19 cellular contexts compared by ENCODE assay signal in genomic region chr9:96514825-96515218, GRCh38.
DNase-seq lines count a peak whose midpoint lies in the region; ATAC-seq and TF ChIP-seq lines count a peak whose summit lies in the region.
"Had no signal": no experiment of that assay in that cellular context is flagged by ENCODE, and none has a peak within 500 bp of the region (broad histone marks: within the 10 kb centered on the region; RNA-seq: fewer than 3 reads in every experiment).

No MANE protein-coding gene starts in this region.

- H3K27ac ChIP-seq in GM23248 = peak overlapping the region; percentile 95
- peak overlapping the region; percentile 46 for H3K27ac ChIP-seq in brain microvascular endothelial cell
- peak overlapping the region; percentile 3 to 66 for H3K27ac ChIP-seq in left lung
- peak overlapping the region; percentile 79 for H3K27ac ChIP-seq in suprapubic skin

- CTCF ChIA-PET in activated CD4-positive, alpha-beta memory T cell treated with anti-CD3 and anti-CD28 coated beads, Interleukin-2, amount 10 ng/mL, durations not matched to agents 7 days and 5 days (lab: Charles Lee) = interaction anchor here (1.4 kb wide), 1 partner anchor 73 kb away, joined by 3 read pairs; no protein-coding TSS in a partner anchor

- peak overlapping the region; percentile 60 for H3K4me3 ChIP-seq in GM23248
- H3K4me3 ChIP-seq in brain microvascular endothelial cell (ENCODE audit: low read depth, low read length) = no peak overlapping the region
- no peak overlapping the region for H3K4me3 ChIP-seq in left lung
- H3K4me3 ChIP-seq in suprapubic skin = no peak overlapping the region
- H3K4me3 ChIP-seq: lung had no signal

- H4K20me1 ChIP-seq in GM23248 (ENCODE audit: insufficient read depth) = no peaks in the 10 kb centered on the region

- no peaks in the 10 kb centered on the region for H3K9me2 ChIP-seq in GM23248 (ENCODE audit: insufficient read depth)

- ATAC-seq in left lung (peak; percentile 26), HG02852 (IDR thresholded peaks at IDR 0.05; ENCODE audit: unreplicated experiment) (no peak)

- POLR2A ChIA-PET in activated CD4-positive, alpha-beta memory T cell treated with anti-CD3 and anti-CD28 coated beads, Interleukin-2, amount 10 ng/mL, durations not matched to agents 7 days and 5 days (lab: Charles Lee) = interaction anchor here (1.1 kb wide), 1 partner anchor 9 kb away, joined by 3 read pairs; no protein-coding TSS in a partner anchor

- no peak overlapping the region for H3K27ac Mint-ChIP-seq in activated CD4-positive, alpha-beta memory T cell treated with anti-CD3 and anti-CD28 coated beads, Interleukin-2, amount 10 ng/mL, durations not matched to agents 7 days and 5 days
- H3K27ac Mint-ChIP-seq: activated T-helper 1 cell treated with anti-CD3 and anti-CD28 coated beads, Interleukin-12 subunit alpha, Interleukin-12 subunit beta, Interleukin-2, Interleukin-4 antibody, amounts not matched to agents 30 ng/mL and 10 ng/mL and 1 ng/mL, durations not matched to agents 14 hours and 24 hours and 36 hours; B cell had no signal

- H3K4me3 Mint-ChIP-seq in activated CD4-positive, alpha-beta memory T cell treated with anti-CD3 and anti-CD28 coated beads, Interleukin-2, amount 10 ng/mL, durations not matched to agents 7 days and 5 days = no peak overlapping the region
- H3K4me3 Mint-ChIP-seq: activated T-helper 1 cell treated with anti-CD3 and anti-CD28 coated beads, Interleukin-12 subunit alpha, Interleukin-12 subunit beta, Interleukin-2, Interleukin-4 antibody, amounts not matched to agents 30 ng/mL and 10 ng/mL and 1 ng/mL, durations not matched to agents 14 hours and 24 hours and 36 hours; B cell; neural crest cell had no signal

- H3K27me3 Mint-ChIP-seq in activated CD4-positive, alpha-beta memory T cell treated with anti-CD3 and anti-CD28 coated beads, Interleukin-2, amount 10 ng/mL, durations not matched to agents 7 days and 5 days = no peaks in the 10 kb centered on the region
- H3K27me3 Mint-ChIP-seq: B cell had no signal

- WGBS in GM23248 (ENCODE audit: low coverage in 1 of 2, low lambda C conversion rate in 2 of 2, missing lambda C conversion rate in 2 of 2), 2 experiments = 1 to 3% methylated on average over 4 of the region's 4 CpGs
- WGBS in suprapubic skin = 56% methylated on average over 4 of the region's 4 CpGs

- peak overlapping the region; percentile 54 for H2AFZ ChIP-seq in GM23248

- no peaks in the 10 kb centered on the region for H3K36me3 ChIP-seq in GM23248 (ENCODE audit: low read depth)
- no peaks in the 10 kb centered on the region for H3K36me3 ChIP-seq in brain microvascular endothelial cell (replicated peaks)
- H3K36me3 ChIP-seq in left lung = no peaks in the 10 kb centered on the region
- peaks cover 3% of the 10 kb centered on the region for H3K36me3 ChIP-seq in suprapubic skin

- H3K4me2 ChIP-seq in GM23248 (ENCODE audit: unreplicated experiment) = peak overlapping the region; percentile 86

- H3K9ac ChIP-seq in GM23248 = peak overlapping the region; percentile 75

- peak; percentile 50 for DNase-seq in GM23248
- no peak for DNase-seq in brain microvascular endothelial cell
- no peak for DNase-seq in left lung
- DNase-seq in suprapubic skin (ENCODE audit: low spot score in 2 of 2) = no peak
- DNase-seq in AG08395 (ENCODE audit: low spot score) = no peak
- no peak for DNase-seq in activated CD4-positive, alpha-beta memory T cell treated with anti-CD3 and anti-CD28 coated beads, Interleukin-2, amount 10 ng/mL, durations not matched to agents 7 days and 5 days
- no peak for DNase-seq in LoVo (ENCODE audit: low spot score)
- DNase-seq: activated CD4-positive, alpha-beta T cell treated with anti-CD3 and anti-CD28 coated beads, Interleukin-2, amount 50 U/mL, for 48 hours; amniotic stem cell; H7; NCI-H2029 treated with DMSO at 0.1 percent for 48 hours; NCI-H526; stimulated activated CD4-positive, alpha-beta T cell treated with anti-CD3 and anti-CD28 coated beads, Interleukin-4, amount 100 ng/mL, for 4 hours; SW 1271 had no signal

- in situ Hi-C loops in GM23248 (cut with MboI) (no loop called here), brain microvascular endothelial cell (cut with HindIII; ENCODE audit: low pct_ligation_motif_present, low sequenced_read_pairs) (no loop called here)

- H3K9me3 ChIP-seq in GM23248 (ENCODE audit: low read depth) = no peaks in the 10 kb centered on the region
- no peaks in the 10 kb centered on the region for H3K9me3 ChIP-seq in left lung
- no peaks in the 10 kb centered on the region for H3K9me3 ChIP-seq in suprapubic skin

- H3K4me1 Mint-ChIP-seq in activated CD4-positive, alpha-beta memory T cell treated with anti-CD3 and anti-CD28 coated beads, Interleukin-2, amount 10 ng/mL, durations not matched to agents 7 days and 5 days = peaks cover 3% of the 10 kb centered on the region
- H3K4me1 Mint-ChIP-seq: B cell had no signal

- H3F3A ChIP-seq in GM23248 (ENCODE audit: insufficient read depth) = peaks cover 37% of the 10 kb centered on the region

- no peaks in the 10 kb centered on the region for H3K9me3 Mint-ChIP-seq in activated CD4-positive, alpha-beta memory T cell treated with anti-CD3 and anti-CD28 coated beads, Interleukin-2, amount 10 ng/mL, durations not matched to agents 7 days and 5 days
- H3K9me3 Mint-ChIP-seq: activated T-helper 1 cell treated with anti-CD3 and anti-CD28 coated beads, Interleukin-12 subunit alpha, Interleukin-12 subunit beta, Interleukin-2, Interleukin-4 antibody, amounts not matched to agents 30 ng/mL and 10 ng/mL and 1 ng/mL, durations not matched to agents 14 hours and 24 hours and 36 hours; neural crest cell had no signal

- no peaks in the 10 kb centered on the region for H3K36me3 Mint-ChIP-seq in activated CD4-positive, alpha-beta memory T cell treated with anti-CD3 and anti-CD28 coated beads, Interleukin-2, amount 10 ng/mL, durations not matched to agents 7 days and 5 days (ENCODE audit: low read depth)

- no peak for TF ChIP-seq EP300 in suprapubic skin (IDR thresholded peaks at IDR 0.05)

- TF ChIP-seq CTCF in brain microvascular endothelial cell (IDR thresholded peaks at IDR 0.05; ENCODE audit: low read depth, low read length, missing control alignments) (no peak), left lung (IDR thresholded peaks at IDR 0.05) (no peak), suprapubic skin (IDR thresholded peaks at IDR 0.05) (no peak)

- H3K27me3 ChIP-seq in GM23248 (replicated peaks; ENCODE audit: insufficient read depth) (no peaks in the 10 kb centered on the region), brain microvascular endothelial cell (replicated peaks) (no peaks in the 10 kb centered on the region), left lung (no peaks in the 10 kb centered on the region), suprapubic skin (no peaks in the 10 kb centered on the region)

- H3K4me1 ChIP-seq in GM23248 (ENCODE audit: insufficient read depth) (peaks cover 49% of the 10 kb centered on the region), left lung (peaks cover 0 to 8% of the 10 kb centered on the region in 2 donors), suprapubic skin (peaks cover 27% of the 10 kb centered on the region)

- TF ChIP-seq POLR2A in suprapubic skin (IDR thresholded peaks at IDR 0.05) = no peak

- intact Hi-C loops in left lung (cut with DNase I) = no loop called here

- H3K79me2 ChIP-seq in GM23248 (ENCODE audit: insufficient read depth) = no peaks in the 10 kb centered on the region; the same call in 1 of the 2 replicates

Comparison
In these comparisons a context has a peak if more than half of its experiments do, and no peak if none do; other contexts are left out.
1. H3K27ac ChIP-seq: peak in every context shown above with its lines; median percentile 95 in GM23248; 79 in suprapubic skin; 46 in brain microvascular endothelial cell; 34 in left lung.